1 cellular context compared by ENCODE assay signal in the genomic region with DNA sequence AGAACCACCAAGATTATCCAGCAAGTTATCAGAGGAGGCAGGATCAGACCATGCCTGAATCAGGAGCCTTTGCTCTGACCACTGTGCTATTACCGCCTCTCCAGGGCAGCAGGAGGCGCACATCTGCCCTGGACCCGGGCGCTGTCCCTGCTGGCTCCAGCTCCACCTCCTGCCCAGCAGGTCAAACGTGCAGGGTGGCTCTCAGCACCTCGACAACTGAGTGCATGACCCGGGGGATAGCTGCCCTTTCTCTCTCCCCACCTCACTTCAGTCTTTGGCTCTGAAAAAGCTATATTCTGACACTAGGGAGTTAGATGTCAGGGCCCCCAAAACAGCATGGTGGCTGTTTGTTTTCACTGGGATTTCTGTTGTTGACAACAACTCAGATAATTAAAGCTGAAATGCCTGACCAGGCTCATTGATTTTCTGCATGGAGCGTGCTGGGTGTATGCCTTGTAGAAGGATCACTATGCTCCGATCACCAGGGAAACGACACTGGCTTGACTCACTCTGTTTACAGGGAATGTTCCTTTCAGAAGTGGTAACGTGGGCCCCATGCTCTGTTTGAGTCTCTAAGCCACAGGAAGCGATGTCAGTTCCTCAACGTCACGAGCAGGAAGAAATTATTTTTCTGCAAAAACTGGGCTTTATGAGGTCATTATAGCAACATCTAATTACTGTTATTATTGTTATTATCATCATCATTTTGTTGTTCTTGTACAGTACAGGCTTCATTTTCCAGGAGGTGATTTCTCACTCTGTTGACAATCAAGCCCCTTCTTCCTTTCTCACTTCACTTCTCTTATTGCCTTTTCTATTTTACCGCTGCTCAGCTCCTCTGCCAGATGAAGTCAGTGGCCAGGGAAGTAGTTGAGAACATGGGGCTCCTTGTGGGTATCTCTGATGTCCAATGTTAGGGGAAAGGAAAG.
TF ChIP-seq lines count a peak whose summit lies in the region.

No MANE protein-coding gene starts in this region.

TF ChIP-seq in Ishikawa, 13 proteins besides CTCF, POLR2A, EP300 and RAD21 (continued from another document):
- TF ChIP-seq REST (IDR thresholded peaks at IDR 0.05; ENCODE audit: low read depth) (peak; percentile 43; the same call in 1 of the 2 replicates), NFIC (IDR thresholded peaks at IDR 0.05) (peak; percentile 27; the same call in 1 of the 2 replicates), EGR1 (IDR thresholded peaks at IDR 0.05) (no peak)
